ENCODE assay signal across 13 cellular contexts in the genomic region with DNA sequence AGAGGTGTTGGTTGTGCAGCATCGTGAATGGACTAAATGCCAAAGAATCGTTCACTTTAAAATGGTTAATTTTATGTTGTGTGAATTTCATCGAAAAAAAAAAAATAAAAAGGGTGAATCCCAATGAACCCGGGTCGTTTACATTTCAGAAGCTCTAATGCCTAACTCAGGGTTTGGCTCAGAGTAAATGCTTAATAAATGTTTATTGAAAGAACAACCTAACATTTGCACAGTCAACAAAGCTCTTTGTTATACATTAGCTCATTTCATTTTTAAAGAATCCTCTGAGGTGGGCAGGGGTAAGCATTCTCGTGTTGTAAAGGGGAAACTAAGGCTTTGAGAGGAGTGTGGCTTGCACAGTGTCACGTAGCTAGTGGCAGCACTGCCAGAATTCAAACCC.
DNase-seq lines count a peak whose midpoint lies in the region; ATAC-seq and TF ChIP-seq lines count a peak whose summit lies in the region.
"Had no signal": no experiment of that assay in that cellular context is flagged by ENCODE, and none has a peak within 500 bp of the region (broad histone marks: within the 10 kb centered on the region; RNA-seq: fewer than 3 reads in every experiment).

No MANE protein-coding gene starts in this region.

- H3K9me3 ChIP-seq in body of pancreas (no peaks in the 10 kb centered on the region), liver (ENCODE audit: control insufficient read depth in 4 of 4, low read length in 3 of 4) (no peaks in the 10 kb centered on the region), transverse colon (no peaks in the 10 kb centered on the region), upper lobe of left lung (no peaks in the 10 kb centered on the region)
- H3K9me3 ChIP-seq: BLaER1, Peyer's patch had no signal

- peaks cover 4% of the 10 kb centered on the region for H3K27me3 Mint-ChIP-seq in activated T-helper 1 cell treated with anti-CD3 and anti-CD28 coated beads, Interleukin-12 subunit alpha, Interleukin-12 subunit beta, Interleukin-2, Interleukin-4 antibody, amounts not matched to agents 30 ng/mL and 10 ng/mL and 1 ng/mL, durations not matched to agents 14 hours and 24 hours and 36 hours (ENCODE audit: insufficient read depth)

- no peaks in the 10 kb centered on the region for H3K27me3 ChIP-seq in body of pancreas
- no peaks in the 10 kb centered on the region for H3K27me3 ChIP-seq in liver (ENCODE audit: control insufficient read depth in 4 of 4, insufficient read depth in 4 of 4, low read length in 3 of 4)
- H3K27me3 ChIP-seq in transverse colon, result no peaks in the 10 kb centered on the region
- H3K27me3 ChIP-seq in upper lobe of left lung, result no peaks in the 10 kb centered on the region
- H3K27me3 ChIP-seq: BLaER1, Peyer's patch had no signal

- no peaks in the 10 kb centered on the region for H3K4me1 Mint-ChIP-seq in activated T-helper 1 cell treated with anti-CD3 and anti-CD28 coated beads, Interleukin-12 subunit alpha, Interleukin-12 subunit beta, Interleukin-2, Interleukin-4 antibody, amounts not matched to agents 30 ng/mL and 10 ng/mL and 1 ng/mL, durations not matched to agents 14 hours and 24 hours and 36 hours (ENCODE audit: low read depth)

- H3K4me3 ChIP-seq in body of pancreas (no peak overlapping the region), liver (ENCODE audit: low read depth in 1 of 3, low read length in 3 of 3) (peak overlapping the region in 2 of 3 donors; percentile 42 to 62), transverse colon (no peak overlapping the region), upper lobe of left lung (no peak overlapping the region)
- H3K4me3 ChIP-seq: BLaER1, Peyer's patch had no signal

- peaks cover 41% of the 10 kb centered on the region for H3K4me1 ChIP-seq in body of pancreas
- peaks cover 15 to 77% (median 51%) of the 10 kb centered on the region in 4 donors for H3K4me1 ChIP-seq in liver (ENCODE audit: control insufficient read depth in 4 of 4, insufficient read depth in 4 of 4, low read length in 3 of 4)
- peaks cover 12 to 40% (median 18%) of the 10 kb centered on the region in 4 donors for H3K4me1 ChIP-seq in transverse colon
- H3K4me1 ChIP-seq in upper lobe of left lung, result peaks cover 0 to 24% (median 7%) of the 10 kb centered on the region in 4 donors

- no peak for TF ChIP-seq POLR2A in body of pancreas (IDR thresholded peaks at IDR 0.05)
- no peak for TF ChIP-seq POLR2A in transverse colon (IDR thresholded peaks at IDR 0.05)
- no peak for TF ChIP-seq POLR2A in upper lobe of left lung (IDR thresholded peaks at IDR 0.05)

- H3K9ac ChIP-seq in liver (ENCODE audit: low read depth in 1 of 2, low read length in 2 of 2), result peak overlapping the region; percentile 43 to 49
- H3K9ac ChIP-seq: BLaER1, KMS-11 had no signal

- H3K9me3 Mint-ChIP-seq in activated T-helper 1 cell treated with anti-CD3 and anti-CD28 coated beads, Interleukin-12 subunit alpha, Interleukin-12 subunit beta, Interleukin-2, Interleukin-4 antibody, amounts not matched to agents 30 ng/mL and 10 ng/mL and 1 ng/mL, durations not matched to agents 14 hours and 24 hours and 36 hours, result no peaks in the 10 kb centered on the region

- TF ChIP-seq CTCF in body of pancreas (IDR thresholded peaks at IDR 0.05), result no peak
- TF ChIP-seq CTCF in liver (IDR thresholded peaks at IDR 0.05; ENCODE audit: low read depth, low read length, missing input control), result no peak
- no peak for TF ChIP-seq CTCF in transverse colon (IDR thresholded peaks at IDR 0.05)
- TF ChIP-seq CTCF in upper lobe of left lung (IDR thresholded peaks at IDR 0.05), result no peak

- no peak for TF ChIP-seq RAD21 in liver (IDR thresholded peaks at IDR 0.05)

- DNase-seq in DMS53 (lab: John Stamatoyannopoulos, UW) (peak; percentile 71), DMS53 treated with DMSO at 0.1 percent for 48 hours (lab: John Stamatoyannopoulos, UW; ENCODE audit: unreplicated experiment) (no peak), body of pancreas (no peak), transverse colon (no peak), AG20443 (ENCODE audit: low spot score) (no peak), upper lobe of left lung (no peak)
- DNase-seq in activated T-helper 1 cell treated with anti-CD3 and anti-CD28 coated beads, Interleukin-12 subunit alpha, Interleukin-12 subunit beta, Interleukin-2, Interleukin-4 antibody, amounts not matched to agents 30 ng/mL and 10 ng/mL and 1 ng/mL, durations not matched to agents 14 hours and 24 hours and 36 hours (ENCODE audit: low spot score), result no peak
- DNase-seq: 8988T had no signal

- intact Hi-C loops in body of pancreas (cut with DNase I), result no loop called here
- intact Hi-C loops in transverse colon (cut with DNase I; ENCODE audit: low total_unique reads), result no loop called here
- intact Hi-C loops in activated T-helper 1 cell treated with anti-CD3 and anti-CD28 coated beads, Interleukin-12 subunit alpha, Interleukin-12 subunit beta, Interleukin-2, Interleukin-4 antibody, amounts not matched to agents 30 ng/mL and 10 ng/mL and 1 ng/mL, durations not matched to agents 14 hours and 24 hours and 36 hours (cut with micrococcal nuclease), result no loop called here

- no peak overlapping the region for H3K4me3 Mint-ChIP-seq in activated T-helper 1 cell treated with anti-CD3 and anti-CD28 coated beads, Interleukin-12 subunit alpha, Interleukin-12 subunit beta, Interleukin-2, Interleukin-4 antibody, amounts not matched to agents 30 ng/mL and 10 ng/mL and 1 ng/mL, durations not matched to agents 14 hours and 24 hours and 36 hours

- H3K36me3 ChIP-seq in body of pancreas (replicated peaks in 1 of 2; ENCODE audit: insufficient read depth in 1 of 2, low read depth in 2 of 2) (no peaks in the 10 kb centered on the region), liver (ENCODE audit: control insufficient read depth in 4 of 4, insufficient read depth in 3 of 4, low read depth in 1 of 4, low read length in 3 of 4) (no peaks in the 10 kb centered on the region), transverse colon (no peaks in the 10 kb centered on the region), upper lobe of left lung (no peaks in the 10 kb centered on the region)
- H3K36me3 ChIP-seq: BLaER1, Peyer's patch had no signal

- H3K27ac Mint-ChIP-seq in activated T-helper 1 cell treated with anti-CD3 and anti-CD28 coated beads, Interleukin-12 subunit alpha, Interleukin-12 subunit beta, Interleukin-2, Interleukin-4 antibody, amounts not matched to agents 30 ng/mL and 10 ng/mL and 1 ng/mL, durations not matched to agents 14 hours and 24 hours and 36 hours, result no peak overlapping the region

- peak overlapping the region in 3 of 4 donors; percentile 8 to 61 (median 43) for H3K27ac ChIP-seq in body of pancreas
- peak overlapping the region; percentile 90 to 94 for H3K27ac ChIP-seq in liver (ENCODE audit: low read depth in 1 of 2, low read length in 2 of 2)
- H3K27ac ChIP-seq in transverse colon, result peak overlapping the region; percentile 17 to 63 (median 31)
- H3K27ac ChIP-seq in upper lobe of left lung, result no peak overlapping the region
- H3K27ac ChIP-seq: BLaER1, KMS-11, Peyer's patch had no signal

- in situ Hi-C loops in transverse colon (cut with MboI; ENCODE audit: low pct_ligation_motif_present in 1 of 4, low pct_unique_long_range_greater_than_20kb in 1 of 4, low sequenced_read_pairs in 3 of 4), result no loop called here

- TF ChIP-seq EP300 in transverse colon (IDR thresholded peaks at IDR 0.05; ENCODE audit: low read depth) (no peak), upper lobe of left lung (IDR thresholded peaks at IDR 0.05) (no peak)

- no peaks in the 10 kb centered on the region for H3K36me3 Mint-ChIP-seq in activated T-helper 1 cell treated with anti-CD3 and anti-CD28 coated beads, Interleukin-12 subunit alpha, Interleukin-12 subunit beta, Interleukin-2, Interleukin-4 antibody, amounts not matched to agents 30 ng/mL and 10 ng/mL and 1 ng/mL, durations not matched to agents 14 hours and 24 hours and 36 hours (ENCODE audit: low read depth)

- no peak for ATAC-seq in body of pancreas
- ATAC-seq in upper lobe of left lung (ENCODE audit: low FRiP score in 2 of 2), result no peak
- ATAC-seq: Right ventricle myocardium inferior had no signal

- WGBS in body of pancreas, 2 donors, result 11 to 19% methylated on average over 7 of the region's 7 CpGs
- 27% methylated on average over 7 of the region's 7 CpGs for WGBS in liver
- WGBS in transverse colon (ENCODE audit: low coverage in 1 of 2), 2 donors, result 29% methylated on average over 7 of the region's 7 CpGs
- WGBS in upper lobe of left lung, 2 donors, result 62 to 66% methylated on average over 7 of the region's 7 CpGs

TF ChIP-seq in liver, 16 proteins besides CTCF, POLR2A, EP300 and RAD21:
- TF ChIP-seq FOXA2 (IDR thresholded peaks at IDR 0.05) (peak; percentile 60), JUND (IDR thresholded peaks at IDR 0.05) (no peak), FOXA1 (IDR thresholded peaks at IDR 0.05) (peak; percentile 35), SP1 (IDR thresholded peaks at IDR 0.05) (no peak)
- TF ChIP-seq, protein P1, sequence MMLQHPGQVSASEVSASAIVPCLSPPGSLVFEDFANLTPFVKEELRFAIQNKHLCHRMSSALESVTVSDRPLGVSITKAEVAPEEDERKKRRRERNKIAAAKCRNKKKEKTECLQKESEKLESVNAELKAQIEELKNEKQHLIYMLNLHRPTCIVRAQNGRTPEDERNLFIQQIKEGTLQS (IDR thresholded peaks at IDR 0.05), result no peak

Comparison
In these comparisons a context has a peak if more than half of its experiments do, and no peak if none do; other contexts are left out.
1. H3K27ac ChIP-seq: peak in body of pancreas (3 of 4), liver (2 of 2) and transverse colon (4 of 4); none in upper lobe of left lung (0 of 4).
2. H3K4me3 ChIP-seq: peak in liver (2 of 3); none in body of pancreas (0 of 2), transverse colon (0 of 4) and upper lobe of left lung (0 of 4).